7 cellular contexts compared by ENCODE assay signal in genomic region chrX:31301203-31301602, GRCh38.
"Had no signal": no experiment of that assay in that cellular context is flagged by ENCODE, and none has a peak within 500 bp of the region (broad histone marks: within the 10 kb centered on the region; RNA-seq: fewer than 3 reads in every experiment).

No MANE protein-coding gene starts in this region.

- DNase-seq: GDM1, GF-D8 had no signal

- FAIRE-seq: G401.6, GM12878, GM12891, GM12892, GM18507 had no signal

- H3K4me3 ChIP-seq: GM12878 had no signal

- ATAC-seq: GM12878 had no signal
